In the genomic region with DNA sequence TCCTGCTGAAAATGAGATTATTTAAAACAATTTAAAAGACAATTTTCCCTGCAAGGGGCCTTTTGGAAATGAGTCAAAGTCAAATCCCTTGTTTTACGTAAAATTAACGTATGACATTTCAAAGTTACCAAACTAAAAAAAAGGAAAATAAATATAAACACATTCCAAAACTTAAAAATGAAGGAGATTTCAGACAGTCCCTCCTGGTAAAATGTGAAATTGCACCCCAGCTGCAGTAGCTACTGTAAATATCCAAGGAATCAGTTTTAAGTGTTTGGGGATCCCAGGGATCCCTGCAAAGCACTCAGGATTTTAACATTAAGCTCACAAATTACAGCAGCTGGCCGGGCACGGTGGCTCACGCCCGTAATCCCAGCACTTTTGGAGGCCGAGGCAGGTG, we compare ENCODE assay signal across 12 cellular contexts.
DNase-seq lines count a peak whose midpoint lies in the region; ATAC-seq and TF ChIP-seq lines count a peak whose summit lies in the region.
"Had no signal": no experiment of that assay in that cellular context is flagged by ENCODE, and none has a peak within 500 bp of the region (broad histone marks: within the 10 kb centered on the region; RNA-seq: fewer than 3 reads in every experiment).

No MANE protein-coding gene starts in this region.

- peaks cover 60% of the 10 kb centered on the region for H3K36me3 Mint-ChIP-seq in nephron progenitor cell (ENCODE audit: low read depth)
- no peaks in the 10 kb centered on the region for H3K36me3 Mint-ChIP-seq in CD8-positive, alpha-beta T cell
- H3K36me3 Mint-ChIP-seq: activated naive CD8-positive, alpha-beta T cell treated with anti-CD3 and anti-CD28 coated beads, Interleukin-2, amount 10 ng/mL, durations not matched to agents 7 days and 5 days had no signal

- H3K27ac Mint-ChIP-seq in nephron progenitor cell, result peak overlapping the region; percentile 95
- H3K27ac Mint-ChIP-seq in CD8-positive, alpha-beta T cell, result no peak overlapping the region
- H3K27ac Mint-ChIP-seq: activated naive CD8-positive, alpha-beta T cell treated with anti-CD3 and anti-CD28 coated beads, Interleukin-2, amount 10 ng/mL, durations not matched to agents 7 days and 5 days had no signal

- H3K27me3 ChIP-seq in heart left ventricle, result no peaks in the 10 kb centered on the region
- no peaks in the 10 kb centered on the region for H3K27me3 ChIP-seq in upper lobe of right lung
- no peaks in the 10 kb centered on the region for H3K27me3 ChIP-seq in CD8-positive, alpha-beta T cell (ENCODE audit: insufficient read depth, low read length)

- CTCF ChIA-PET in CD8-positive, alpha-beta T cell (lab: Charles Lee), result no interaction called here

- intact Hi-C loops in heart left ventricle (cut with DNase I) (loop anchor here in 4 of 10 donors (1.0 to 10.0 kb wide), 6 partner anchors 34 to 68 kb away; partner anchors contain the start of gene NXN (in 3 of the 4)), Right ventricle myocardium inferior (cut with DNase I) (loop anchor here (5.0 kb wide), 2 partner anchors 34 to 61 kb away; partner anchors contain the start of gene NXN), upper lobe of right lung (cut with DNase I) (no loop called here)
- intact Hi-C loops in CD8-positive, alpha-beta T cell (cut with DNase I, micrococcal nuclease), result no loop called here

- TF ChIP-seq CTCF in heart left ventricle (IDR thresholded peaks at IDR 0.05) (no peak), nephron progenitor cell (IDR thresholded peaks at IDR 0.05) (no peak), upper lobe of right lung (IDR thresholded peaks at IDR 0.05) (peak; percentile 12)
- no peak for TF ChIP-seq CTCF in CD8-positive, alpha-beta T cell (IDR thresholded peaks at IDR 0.05)

- ATAC-seq in heart left ventricle, result no peak
- ATAC-seq in Right ventricle myocardium inferior, result no peak
- ATAC-seq in upper lobe of right lung, result no peak
- no peak for ATAC-seq in CD8-positive, alpha-beta T cell

- DNase-seq in heart left ventricle (no peak), Right ventricle myocardium inferior (ENCODE audit: missing footprints) (no peak), epithelial cell of prostate (ENCODE audit: low read depth, low spot score) (no peak), nephron progenitor cell (no peak), upper lobe of right lung (no peak), foreskin melanocyte (no peak)
- DNase-seq in activated T-cell treated with anti-CD3 and anti-CD28 coated beads, Interleukin-2, amount 50 U/mL, for 48 hours, result no peak
- no peak for DNase-seq in CD8-positive, alpha-beta T cell
- DNase-seq: activated CD8-positive, alpha-beta memory T cell treated with anti-CD3 and anti-CD28 coated beads, Interleukin-2, amount 50 U/mL, for 4 hours; activated naive CD8-positive, alpha-beta T cell treated with anti-CD3 and anti-CD28 coated beads, Interleukin-2, amount 10 ng/mL, durations not matched to agents 7 days and 5 days; hippocampal formation; NCI-H510A treated with DMSO at 0.1 percent for 48 hours had no signal

- TF ChIP-seq POLR2A in heart left ventricle (IDR thresholded peaks at IDR 0.05), result no peak

- POLR2A ChIA-PET in CD8-positive, alpha-beta T cell (lab: Charles Lee), result no interaction called here

- peaks cover 25% of the 10 kb centered on the region for H3K9me3 Mint-ChIP-seq in nephron progenitor cell
- H3K9me3 Mint-ChIP-seq in CD8-positive, alpha-beta T cell, result no peaks in the 10 kb centered on the region
- H3K9me3 Mint-ChIP-seq: activated naive CD8-positive, alpha-beta T cell treated with anti-CD3 and anti-CD28 coated beads, Interleukin-2, amount 10 ng/mL, durations not matched to agents 7 days and 5 days had no signal

- H3K27ac ChIP-seq in heart left ventricle (peak overlapping the region in 11 of 12 donors; percentile 66 to 90 (median 77)), epithelial cell of prostate (peak overlapping the region; percentile 79), upper lobe of right lung (no peak overlapping the region)
- H3K27ac ChIP-seq in CD8-positive, alpha-beta T cell (ENCODE audit: low read depth, low read length), result no peak overlapping the region

- 74 to 77% (median 75%) methylated on average over 7 of the region's 7 CpGs for WGBS in heart left ventricle, 4 donors

- H3K4me3 Mint-ChIP-seq in nephron progenitor cell, result no peak overlapping the region
- H3K4me3 Mint-ChIP-seq in CD8-positive, alpha-beta T cell, result no peak overlapping the region
- H3K4me3 Mint-ChIP-seq: activated naive CD8-positive, alpha-beta T cell treated with anti-CD3 and anti-CD28 coated beads, Interleukin-2, amount 10 ng/mL, durations not matched to agents 7 days and 5 days had no signal

- H3K4me3 ChIP-seq in heart left ventricle, result peak overlapping the region in 1 of 12 donors; percentile 1
- H3K4me3 ChIP-seq in upper lobe of right lung, result no peak overlapping the region
- H3K4me3 ChIP-seq in CD8-positive, alpha-beta T cell (ENCODE audit: low read depth, low read length), result no peak overlapping the region

- H3K4me1 ChIP-seq in heart left ventricle (peaks cover 0 to 32% (median 19%) of the 10 kb centered on the region in 12 donors), upper lobe of right lung (peaks cover 10% of the 10 kb centered on the region)
- H3K4me1 ChIP-seq in CD8-positive, alpha-beta T cell (ENCODE audit: insufficient read depth, low read length), result no peaks in the 10 kb centered on the region

- H3K9me3 ChIP-seq in heart left ventricle (no peaks in the 10 kb centered on the region), upper lobe of right lung (no peaks in the 10 kb centered on the region)
- H3K9me3 ChIP-seq in CD8-positive, alpha-beta T cell (ENCODE audit: low read length), result no peaks in the 10 kb centered on the region

- H3K27me3 Mint-ChIP-seq in nephron progenitor cell (ENCODE audit: low read depth, poor library complexity), result peaks cover 8% of the 10 kb centered on the region
- peaks cover 28% of the 10 kb centered on the region for H3K27me3 Mint-ChIP-seq in CD8-positive, alpha-beta T cell (ENCODE audit: low read depth)

- H3K36me3 ChIP-seq in heart left ventricle (no peaks in the 10 kb centered on the region), upper lobe of right lung (no peaks in the 10 kb centered on the region)
- H3K36me3 ChIP-seq in CD8-positive, alpha-beta T cell (ENCODE audit: insufficient read depth, low read length), result no peaks in the 10 kb centered on the region

- peaks cover 59% of the 10 kb centered on the region for H3K4me1 Mint-ChIP-seq in nephron progenitor cell
- H3K4me1 Mint-ChIP-seq in CD8-positive, alpha-beta T cell (ENCODE audit: low read depth), result no peaks in the 10 kb centered on the region

Comparison
In these comparisons a context has a peak if more than half of its experiments do, and no peak if none do; other contexts are left out.
1. H3K27ac ChIP-seq: peak in heart left ventricle (11 of 12) and epithelial cell of prostate (single experiment); none in upper lobe of right lung (single experiment) and CD8-positive, alpha-beta T cell (single experiment).